In genomic region chr6:95408111-95408510, GRCh38 we compare ENCODE assay signal across 22 cellular contexts.
A peak's percentile ranks its signal among the peaks of the same experiment; 100 is the strongest.
DNase-seq lines count a peak whose midpoint lies in the region; ATAC-seq, FAIRE-seq and TF ChIP-seq lines count a peak whose summit lies in the region.
"Had no signal": no experiment of that assay in that cellular context is flagged by ENCODE, and none has a peak within 500 bp of the region (broad histone marks: within the 10 kb centered on the region; RNA-seq: fewer than 3 reads in every experiment).

No MANE protein-coding gene starts in this region.

- no peak overlapping the region for H3K14ac ChIP-seq in H1 (ENCODE audit: insufficient read length)

- H3K4me3 ChIP-seq in H1 (ENCODE audit: extremely low read depth in 1 of 4, insufficient read depth in 2 of 4, low read depth in 3 of 4, low read length in 4 of 4) = no peak overlapping the region
- H3K4me3 ChIP-seq in retinal pigment epithelial cell (ENCODE audit: low read length) = no peak overlapping the region
- H3K4me3 ChIP-seq: A549 had no signal

- DNase-seq in NCI-H446 treated with DMSO at 0.1 percent for 48 hours (lab: John Stamatoyannopoulos, UW) (peak; percentile 66), H1 (ENCODE audit: low read depth in 1 of 2, low spot score in 2 of 2) (no peak), retinal pigment epithelial cell (ENCODE audit: low read depth) (peak; percentile 11)
- DNase-seq: AML-193; Caco-2; CD4-positive, alpha-beta T cell; GOT3; H9 had no signal

- H3K9ac ChIP-seq in H1 (replicated peaks in 1 of 4; ENCODE audit: extremely low read depth in 1 of 4, low read depth in 3 of 4, low read length in 3 of 4) = no peak overlapping the region
- H3K9ac ChIP-seq: KMS-11 had no signal

- no peaks in the 10 kb centered on the region for H3K9me3 ChIP-seq in H1 (ENCODE audit: insufficient read depth in 2 of 2, low read depth in 1 of 2, low read length in 1 of 2)
- H3K9me3 ChIP-seq: A549, Caco-2 had no signal

- WGBS in H1 (ENCODE audit: extremely low coverage in 1 of 2, insufficient coverage in 1 of 2, insufficient read length in 1 of 2, insufficient replicate concordance in 2 of 2, low coverage in 1 of 2, low lambda C conversion rate in 2 of 2, missing lambda C conversion rate in 1 of 2), 2 experiments = 81% methylated on average over 1 of the region's 1 CpG; no CpG with 5 or more reads in 1 of the 2 experiments

- no peaks in the 10 kb centered on the region for H4K20me1 ChIP-seq in H1 (replicated peaks in 1 of 2; ENCODE audit: control insufficient read depth in 1 of 2, insufficient read depth in 2 of 2, low read length in 2 of 2)

- no peak for FAIRE-seq in H1 (lab: Jason Lieb, UNC)
- FAIRE-seq: A549, D721Med, G401.6, GM12892, GM18507, GM19239 had no signal

- H2BK12ac ChIP-seq in H1 (ENCODE audit: low read depth, low read length) = no peak overlapping the region

- H2BK120ac ChIP-seq in H1 (replicated peaks; ENCODE audit: low read depth, low read length) = no peak overlapping the region

- no peaks in the 10 kb centered on the region for H3K79me2 ChIP-seq in H1 (ENCODE audit: control insufficient read depth in 1 of 2, insufficient read depth in 2 of 2, low read length in 2 of 2)

- CTCF ChIA-PET in H1 (lab: Charles Lee; ENCODE audit: partially characterized antibody) = interaction anchor here (1.1 kb wide), 1 partner anchor 412 kb away, joined by 3 read pairs; no protein-coding TSS in a partner anchor

- peak overlapping the region; percentile 51; the same call in 1 of the 2 replicates for H2AFZ ChIP-seq in H1 (ENCODE audit: low read length)

- H3K56ac ChIP-seq in H1 (replicated peaks; ENCODE audit: insufficient read length, low read depth, low read length) = no peak overlapping the region

- H2BK5ac ChIP-seq in H1 (ENCODE audit: low read depth, low read length) = no peak overlapping the region

- TF ChIP-seq RAD21 in H1 (IDR thresholded peaks at IDR 0.05 in 1 of 2, conservative IDR thresholded peaks at IDR 0.05 in 1 of 2; ENCODE audit: low read depth in 2 of 2, low read length in 2 of 2) = no peak

- H3K4me2 ChIP-seq in H1 (ENCODE audit: insufficient read depth in 1 of 2, low read depth in 2 of 2, low read length in 2 of 2) = no peak overlapping the region
- H3K4me2 ChIP-seq: A549, KMS-11 had no signal

- H2AK5ac ChIP-seq in H1 (ENCODE audit: low read depth, low read length) = no peak overlapping the region

- no peak overlapping the region for H4K8ac ChIP-seq in H1 (ENCODE audit: extremely low read depth, insufficient read depth, low read length)

- H3K27me3 ChIP-seq in H1 (replicated peaks in 1 of 4; ENCODE audit: control insufficient read depth in 3 of 4, extremely low read depth in 1 of 4, insufficient read depth in 3 of 4, low read length in 3 of 4) = no peaks in the 10 kb centered on the region

- POLR2A ChIA-PET in H1 (lab: Charles Lee; ENCODE audit: partially characterized antibody) = no interaction called here

- no peaks in the 10 kb centered on the region for H3K36me3 ChIP-seq in H1 (ENCODE audit: control insufficient read depth in 2 of 4, insufficient read depth in 4 of 4, low read length in 3 of 4)

- no peaks in the 10 kb centered on the region for H3K79me1 ChIP-seq in H1 (ENCODE audit: low read depth, low read length)

- H3K4ac ChIP-seq in H1 (replicated peaks; ENCODE audit: insufficient read length, low read depth, low read length) = no peak overlapping the region

- H2BK15ac ChIP-seq in H1 (ENCODE audit: low read length) = no peak overlapping the region

- ATAC-seq in GM18867 (IDR thresholded peaks at IDR 0.05; ENCODE audit: unreplicated experiment) = peak; percentile 39
- no peak for ATAC-seq in GM18909 (IDR thresholded peaks at IDR 0.05; ENCODE audit: poor library complexity, unreplicated experiment)
- ATAC-seq in HG03045 (IDR thresholded peaks at IDR 0.05; ENCODE audit: unreplicated experiment) = no peak
- no peak for ATAC-seq in HG03039 (IDR thresholded peaks at IDR 0.05; ENCODE audit: unreplicated experiment)
- ATAC-seq: A549 had no signal

- TF ChIP-seq POLR2A in H1 (IDR thresholded peaks at IDR 0.05; ENCODE audit: control extremely low read depth in 1 of 2, low read depth in 2 of 2, low read length in 2 of 2) = no peak

- no peak overlapping the region for H3K27ac ChIP-seq in H1 (ENCODE audit: low read depth, low read length)
- H3K27ac ChIP-seq: 22Rv1, A549, C4-2B, HL-60, KMS-11 had no signal

- H3K23ac ChIP-seq in H1 (ENCODE audit: insufficient read length) = no peak overlapping the region

- no peak for TF ChIP-seq CTCF in H1 (IDR thresholded peaks at IDR 0.05; ENCODE audit: control extremely low read depth in 1 of 3, insufficient read depth in 1 of 3, low read depth in 1 of 3, low read length in 3 of 3)
- TF ChIP-seq CTCF in retinal pigment epithelial cell (conservative IDR thresholded peaks at IDR 0.05; ENCODE audit: low read depth, low read length) = no peak

- H2BK20ac ChIP-seq in H1 (ENCODE audit: low read length) = no peak overlapping the region

- TF ChIP-seq EP300 in H1 (IDR thresholded peaks at IDR 0.05; ENCODE audit: borderline replicate concordance in 1 of 2, low read depth in 2 of 2, low read length in 2 of 2) = no peak

- H4K5ac ChIP-seq in H1 (ENCODE audit: insufficient read length, low read depth, low read length) = no peak overlapping the region

- no peaks in the 10 kb centered on the region for H3K4me1 ChIP-seq in H1 (replicated peaks in 1 of 4; ENCODE audit: control insufficient read depth in 3 of 4, insufficient read depth in 4 of 4, low read length in 3 of 4)
- H3K4me1 ChIP-seq: A549, Caco-2 had no signal

- no peak overlapping the region for H4K91ac ChIP-seq in H1 (replicated peaks; ENCODE audit: insufficient read length, low read length)

- H3K18ac ChIP-seq in H1 (ENCODE audit: extremely low read depth, low read length) = no peak overlapping the region

- no peaks in the 10 kb centered on the region for H3K23me2 ChIP-seq in H1 (ENCODE audit: low read depth, low read length)

TF ChIP-seq in H1, 55 proteins besides CTCF, POLR2A, EP300 and RAD21:
- TF ChIP-seq TBP (IDR thresholded peaks at IDR 0.05; ENCODE audit: low read depth, low read length) (no peak), FOSL1 (IDR thresholded peaks at IDR 0.05; ENCODE audit: insufficient read depth, low read depth, low read length) (no peak), TAF1 (IDR thresholded peaks at IDR 0.05; ENCODE audit: low read depth, low read length) (no peak), MAX (IDR thresholded peaks at IDR 0.05) (no peak)

Comparison
In these comparisons a context has a peak if more than half of its experiments do, and no peak if none do; other contexts are left out.
1. DNase-seq: peak in NCI-H446 treated with DMSO at 0.1 percent for 48 hours (single experiment) and retinal pigment epithelial cell (single experiment); none in H1 (0 of 2).